10 cellular contexts compared by ENCODE assay signal in the genomic region with DNA sequence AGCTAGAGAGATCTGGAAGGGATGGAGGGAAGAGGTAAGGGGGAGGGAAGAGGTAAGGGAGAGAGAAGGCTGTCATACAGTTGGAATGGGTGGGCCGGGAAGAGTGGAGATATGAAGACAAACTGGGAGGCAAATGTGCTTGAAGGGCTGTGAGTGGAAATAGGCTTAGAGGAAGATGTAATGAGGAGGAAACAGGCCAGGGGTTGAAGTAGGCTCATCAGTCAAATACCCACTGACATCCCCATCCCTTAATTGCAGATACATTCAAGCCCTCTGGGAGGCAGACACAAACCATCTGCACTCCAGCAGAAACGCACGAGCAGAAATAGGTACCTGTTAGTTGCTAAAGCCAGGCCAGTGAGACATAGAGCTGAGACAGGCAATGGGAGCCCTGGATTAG. TPM values are rescaled to one million over a fixed set of nuclear protein-coding genes. Genes with fewer than 3 reads are reported as not detected.
DNase-seq lines count a peak whose midpoint lies in the region; ATAC-seq and TF ChIP-seq lines count a peak whose summit lies in the region.
"Had no signal": no experiment of that assay in that cellular context is flagged by ENCODE, and none has a peak within 500 bp of the region (broad histone marks: within the 10 kb centered on the region; RNA-seq: fewer than 3 reads in every experiment).

No MANE protein-coding gene starts in this region.

- no peaks in the 10 kb centered on the region for H3K36me3 Mint-ChIP-seq in CD4-positive, alpha-beta memory T cell

- H3K36me3 ChIP-seq in brain microvascular endothelial cell (replicated peaks) (no peaks in the 10 kb centered on the region), psoas muscle (ENCODE audit: insufficient read depth in 1 of 2, low read depth in 1 of 2) (peaks cover 0 to 27% of the 10 kb centered on the region in 2 donors)
- H3K36me3 ChIP-seq in CD4-positive, alpha-beta memory T cell (ENCODE audit: insufficient read depth, low read length), result no peaks in the 10 kb centered on the region
- H3K36me3 ChIP-seq: tibial nerve had no signal

- H3K27me3 ChIP-seq in brain microvascular endothelial cell (replicated peaks) (no peaks in the 10 kb centered on the region), psoas muscle (ENCODE audit: insufficient read depth in 3 of 3, low read length in 2 of 3) (no peaks in the 10 kb centered on the region)
- no peaks in the 10 kb centered on the region for H3K27me3 ChIP-seq in CD4-positive, alpha-beta memory T cell (ENCODE audit: insufficient read depth, low read length)
- H3K27me3 ChIP-seq: tibial nerve had no signal

- POLR2A ChIA-PET in CD4-positive, alpha-beta memory T cell (lab: Charles Lee; ENCODE audit: partially characterized antibody), result no interaction called here

- H3K9me3 ChIP-seq in psoas muscle, result no peaks in the 10 kb centered on the region
- no peaks in the 10 kb centered on the region for H3K9me3 ChIP-seq in CD4-positive, alpha-beta memory T cell (ENCODE audit: control insufficient read depth in 1 of 2, low read length in 2 of 2)
- H3K9me3 ChIP-seq: tibial nerve had no signal

- H3K9me3 Mint-ChIP-seq in CD4-positive, alpha-beta memory T cell, result no peaks in the 10 kb centered on the region

- peaks cover 44% of the 10 kb centered on the region for H3K4me1 ChIP-seq in psoas muscle
- no peaks in the 10 kb centered on the region for H3K4me1 ChIP-seq in CD4-positive, alpha-beta memory T cell (ENCODE audit: insufficient read depth, low read length)

- in situ Hi-C loops in brain microvascular endothelial cell (cut with HindIII; ENCODE audit: low pct_ligation_motif_present, low sequenced_read_pairs), result no loop called here

- peak; percentile 17 to 51 (median 43) for ATAC-seq in psoas muscle
- no peak for ATAC-seq in GM19467 (IDR thresholded peaks at IDR 0.05; ENCODE audit: unreplicated experiment)

- intact Hi-C loops in psoas muscle (cut with DNase I), result loop anchor here in 1 of 2 donors (5.0 kb wide), 1 partner anchor 79 kb away; no protein-coding TSS in a partner anchor
- intact Hi-C loops in CD4-positive, alpha-beta memory T cell (cut with micrococcal nuclease), result no loop called here

- no peak overlapping the region for H3K27ac Mint-ChIP-seq in CD4-positive, alpha-beta memory T cell

- CTCF ChIA-PET in CD4-positive, alpha-beta memory T cell (lab: Charles Lee; ENCODE audit: partially characterized antibody), result interaction anchor here (1.0 kb wide), 1 partner anchor 124 kb away, joined by 5 read pairs; no protein-coding TSS in a partner anchor

- peaks cover 7 to 10% of the 10 kb centered on the region in 2 donors for H3K27me3 Mint-ChIP-seq in CD4-positive, alpha-beta memory T cell

- peak; percentile 49 for TF ChIP-seq CTCF in brain microvascular endothelial cell (IDR thresholded peaks at IDR 0.05; ENCODE audit: low read depth, low read length, missing control alignments)
- peak; percentile 36 for TF ChIP-seq CTCF in psoas muscle (IDR thresholded peaks at IDR 0.05)

- DNase-seq in NCI-H748 (lab: John Stamatoyannopoulos, UW; ENCODE audit: unreplicated experiment) (peak; percentile 13), NCI-H748 treated with DMSO at 0.1 percent for 48 hours (lab: John Stamatoyannopoulos, UW) (no peak), NCI-H526 treated with DMSO at 0.1 percent for 48 hours (lab: John Stamatoyannopoulos, UW) (peak; percentile 13), brain microvascular endothelial cell (peak; percentile 34), psoas muscle (peak in 1 of 2 donors; percentile 61)
- no peak for DNase-seq in CD4-positive, alpha-beta memory T cell
- no peak for DNase-seq in stimulated activated CD4-positive, alpha-beta T cell treated with anti-CD3 and anti-CD28 coated beads, Interleukin-12 subunit alpha, Interleukin-12 subunit beta, amount 100 ng/mL, for 4 hours

- peaks cover 0 to 3% (median 0%) of the 10 kb centered on the region in 4 donors for H3K4me1 Mint-ChIP-seq in CD4-positive, alpha-beta memory T cell

- H3K27ac ChIP-seq in brain microvascular endothelial cell (no peak overlapping the region), psoas muscle (peak overlapping the region; percentile 98)
- no peak overlapping the region for H3K27ac ChIP-seq in CD4-positive, alpha-beta memory T cell (ENCODE audit: low read depth, low read length)
- H3K27ac ChIP-seq: SK-N-MC, tibial nerve had no signal

- no peak overlapping the region for H3K4me3 ChIP-seq in brain microvascular endothelial cell (ENCODE audit: low read depth, low read length)
- H3K4me3 ChIP-seq in psoas muscle, result peak overlapping the region; percentile 73
- no peak overlapping the region for H3K4me3 ChIP-seq in CD4-positive, alpha-beta memory T cell (ENCODE audit: low read length in 2 of 2)
- H3K4me3 ChIP-seq: SK-N-MC, tibial nerve had no signal

- WGBS in psoas muscle, 3 donors, result 19 to 31% (median 30%) methylated on average over 3 of the region's 3 CpGs

- no peak overlapping the region for H3K4me3 Mint-ChIP-seq in CD4-positive, alpha-beta memory T cell

RNA-seq across cellular contexts. Expression of gene SYNPO2L, which starts 2.1 kb away (rescaled TPM):
- 100 to 1,000 TPM; 132 to 289 (median 185) TPM for total RNA-seq in psoas muscle
- 10 to 100 TPM in 2 of 3 donors, 1 to 10 TPM in 1; 8.8 to 60.7 (median 27.3) TPM for polyA plus RNA-seq in psoas muscle
- total RNA-seq in CD4-positive, alpha-beta memory T cell, result not detected
- polyA plus RNA-seq in CD4-positive, alpha-beta memory T cell, result not detected
- total RNA-seq: tibial nerve had no signal

RNA-seq across cellular contexts. Expression of gene MYOZ1, which starts 12.4 kb away (rescaled TPM):
- 1,000 to 10,000 TPM in 3 of 4 donors, 100 to 1,000 TPM in 1; 805 to 1,915 (median 1,417) TPM for total RNA-seq in psoas muscle
- 1,000 to 10,000 TPM in 1 of 3 donors, 100 to 1,000 TPM in 2; 318 to 1,157 (median 878) TPM for polyA plus RNA-seq in psoas muscle
- not detected for total RNA-seq in CD4-positive, alpha-beta memory T cell
- not detected for polyA plus RNA-seq in CD4-positive, alpha-beta memory T cell

RNA-seq across cellular contexts. Expression of gene AGAP5, which starts 44.2 kb away (rescaled TPM):
- total RNA-seq in psoas muscle, result 1 to 10 TPM; 1.4 to 3.6 (median 2.9) TPM
- polyA plus RNA-seq in psoas muscle, result 1 to 10 TPM; 2.1 to 2.3 (median 2.2) TPM
- 10 to 100 TPM; 13.6 to 15.3 TPM for total RNA-seq in CD4-positive, alpha-beta memory T cell
- under 1 TPM in 1 of 2 donors, not detected in 1; 0.15 TPM for polyA plus RNA-seq in CD4-positive, alpha-beta memory T cell

Comparison
In these comparisons a context has a peak if more than half of its experiments do, and no peak if none do; other contexts are left out.
1. DNase-seq: peak in NCI-H748 (single experiment), NCI-H526 treated with DMSO at 0.1 percent for 48 hours (single experiment) and brain microvascular endothelial cell (single experiment); none in NCI-H748 treated with DMSO at 0.1 percent for 48 hours (single experiment), CD4-positive, alpha-beta memory T cell (0 of 5) and stimulated activated CD4-positive, alpha-beta T cell treated with anti-CD3 and anti-CD28 coated beads, Interleukin-12 subunit alpha, Interleukin-12 subunit beta, amount 100 ng/mL, for 4 hours (single experiment).
2. RNA of gene SYNPO2L, which starts 2.1 kb away (total RNA-seq): 132 to 289 TPM in psoas muscle; not detected in CD4-positive, alpha-beta memory T cell; every median in the first group is over 100 times any median in the second.
3. RNA of gene MYOZ1, which starts 12.4 kb away (total RNA-seq): 805 to 1,915 TPM in psoas muscle; not detected in CD4-positive, alpha-beta memory T cell; every median in the first group is over 100 times any median in the second.